ENCODE assay signal across 24 cellular contexts in the genomic region with DNA sequence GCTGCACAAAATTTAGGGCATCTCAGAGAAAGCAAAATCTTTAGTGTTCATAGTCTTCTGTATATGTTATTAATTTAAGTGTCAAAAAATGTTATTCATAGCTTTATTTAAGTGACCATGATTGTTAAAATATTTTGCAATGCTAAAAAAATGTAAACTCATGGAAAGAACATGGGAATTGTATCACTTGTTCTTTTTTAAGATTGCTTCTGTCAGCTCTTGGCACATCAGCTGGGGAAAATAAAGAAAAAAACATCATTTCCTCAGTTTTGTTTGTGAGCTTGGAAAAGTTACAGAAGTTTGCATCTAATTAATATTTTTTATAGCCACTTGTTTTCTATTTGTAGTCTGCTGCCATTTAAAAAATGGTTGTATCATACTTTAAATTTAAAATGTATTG.
"Had no signal": no experiment of that assay in that cellular context is flagged by ENCODE, and none has a peak within 500 bp of the region (broad histone marks: within the 10 kb centered on the region; RNA-seq: fewer than 3 reads in every experiment).

No MANE protein-coding gene starts in this region.

- DNase-seq: islet precursor cell; left ventricle myocardium inferior; midbrain; mucosa of descending colon; naive thymus-derived CD4-positive, alpha-beta T cell; ovary; retina; right cardiac atrium; stimulated activated CD4-positive, alpha-beta T cell treated with anti-CD3 and anti-CD28 coated beads, Interleukin-12 subunit alpha, Interleukin-12 subunit beta, amount 100 ng/mL, for 4 hours; stimulated activated CD4-positive, alpha-beta T cell treated with anti-CD3 and anti-CD28 coated beads, Interleukin-15, amount 100 ng/mL, for 24 hours; stimulated activated CD4-positive, alpha-beta T cell treated with anti-CD3 and anti-CD28 coated beads, Interleukin-2, amount 100 ng/mL, for 24 hours; stimulated activated CD4-positive, alpha-beta T cell treated with anti-CD3 and anti-CD28 coated beads, Interleukin-4, amount 100 ng/mL, for 1 hour; stimulated activated naive B cell treated with anti-CD40 and anti-IgM and Interleukin-4, amounts not matched to agents 10 μg/mL and 1 μg/mL and 100 μg/mL, for 72 hours; stimulated activated naive CD8-positive, alpha-beta T cell treated with anti-CD3 and anti-CD28 coated beads, Interleukin-15, Interleukin-2, amounts not matched to agents 100 U/mL and 50 U/mL, for 24 hours; stomach; testis; thyroid gland; transverse colon; upper lobe of left lung had no signal

- H3K4me3 ChIP-seq: left ventricle myocardium inferior, mucosa of descending colon, ovary, skin epidermis, stomach, testis, thyroid gland, transverse colon, upper lobe of left lung, vagina had no signal

- H3K27ac ChIP-seq: left ventricle myocardium inferior, ovary, skin epidermis, stomach, testis, thyroid gland, transverse colon, upper lobe of left lung, vagina had no signal

- H3K36me3 ChIP-seq: left ventricle myocardium inferior, ovary, stomach, thyroid gland, transverse colon, upper lobe of left lung, vagina had no signal

- H3K9me3 ChIP-seq: mucosa of descending colon, ovary, testis, thyroid gland, transverse colon, vagina had no signal

- H3K4me1 Mint-ChIP-seq: memory B cell; naive thymus-derived CD4-positive, alpha-beta T cell; stimulated activated naive B cell treated with anti-CD40 and anti-IgM and Interleukin-4, amounts not matched to agents 10 μg/mL and 1 μg/mL and 100 μg/mL, for 72 hours had no signal

- H3K27ac Mint-ChIP-seq: memory B cell; naive thymus-derived CD4-positive, alpha-beta T cell; natural killer cell treated with Interleukin-12 subunit alpha and Interleukin-12 subunit beta and Interleukin-15 and Interleukin-18, amount 100 ng/mL, for 72 hours; progenitor cell of endocrine pancreas; stimulated activated naive B cell treated with anti-CD40 and anti-IgM and Interleukin-4, amounts not matched to agents 10 μg/mL and 1 μg/mL and 100 μg/mL, for 72 hours had no signal

- H3K27me3 Mint-ChIP-seq: memory B cell; natural killer cell treated with Interleukin-12 subunit alpha and Interleukin-12 subunit beta and Interleukin-15 and Interleukin-18, amount 100 ng/mL, for 72 hours; progenitor cell of endocrine pancreas had no signal

- H3K4me3 Mint-ChIP-seq: memory B cell; naive thymus-derived CD4-positive, alpha-beta T cell; natural killer cell treated with Interleukin-12 subunit alpha and Interleukin-12 subunit beta and Interleukin-15 and Interleukin-18, amount 100 ng/mL, for 72 hours; stimulated activated naive B cell treated with anti-CD40 and anti-IgM and Interleukin-4, amounts not matched to agents 10 μg/mL and 1 μg/mL and 100 μg/mL, for 72 hours had no signal

- H3K27me3 ChIP-seq: ovary, stomach, testis, thyroid gland, transverse colon, upper lobe of left lung, vagina had no signal

- H3K4me1 ChIP-seq: stomach, testis, thyroid gland, transverse colon, upper lobe of left lung, vagina had no signal

- H3K36me3 Mint-ChIP-seq: memory B cell; naive thymus-derived CD4-positive, alpha-beta T cell; stimulated activated naive B cell treated with anti-CD40 and anti-IgM and Interleukin-4, amounts not matched to agents 10 μg/mL and 1 μg/mL and 100 μg/mL, for 72 hours had no signal
